In the genomic region with DNA sequence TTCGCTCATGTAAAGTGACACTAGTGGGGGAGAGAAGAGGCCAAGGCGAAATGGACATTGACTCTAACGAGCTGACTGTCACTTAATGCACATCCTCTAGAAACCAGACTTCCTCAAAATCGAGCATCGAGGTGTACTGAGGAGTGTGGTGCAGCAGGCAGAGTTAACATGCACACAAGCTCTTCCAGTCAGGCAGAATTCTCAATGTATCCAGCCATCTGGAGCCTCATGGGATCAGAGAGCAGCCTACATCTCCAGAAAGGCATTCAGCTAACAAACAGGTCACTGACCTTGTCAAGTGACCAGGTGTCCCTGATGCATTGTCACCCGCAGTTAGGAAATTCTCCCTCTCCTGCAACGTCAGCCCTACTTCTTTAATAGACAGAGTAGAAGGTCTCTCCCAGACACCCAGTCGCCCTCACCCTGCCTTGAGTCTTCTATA, we compare ENCODE assay signal across 19 cellular contexts.
DNase-seq lines count a peak whose midpoint lies in the region; ATAC-seq and FAIRE-seq lines count a peak whose summit lies in the region.
"Had no signal": no experiment of that assay in that cellular context is flagged by ENCODE, and none has a peak within 500 bp of the region (broad histone marks: within the 10 kb centered on the region; RNA-seq: fewer than 3 reads in every experiment).

No MANE protein-coding gene starts in this region.

- no peaks in the 10 kb centered on the region for H3K9me3 ChIP-seq in BLaER1
- H3K9me3 ChIP-seq in HAP-1: no peaks in the 10 kb centered on the region
- H3K9me3 ChIP-seq: body of pancreas, MG63, thoracic aorta had no signal

- ATAC-seq in HG02678 (IDR thresholded peaks at IDR 0.05; ENCODE audit: unreplicated experiment): no peak
- ATAC-seq: body of pancreas, HCT116 had no signal

- H3K4me3 ChIP-seq in BLaER1: no peak overlapping the region
- no peak overlapping the region for H3K4me3 ChIP-seq in HAP-1
- H3K4me3 ChIP-seq: body of pancreas, MG63, SK-N-MC, thoracic aorta had no signal

- H3K27ac ChIP-seq in BLaER1: no peak overlapping the region
- H3K27ac ChIP-seq: body of pancreas, SK-N-MC, thoracic aorta had no signal

- no peak overlapping the region for H3K9ac ChIP-seq in BLaER1

- no peak for FAIRE-seq in GM19239 (lab: Jason Lieb, UNC)
- FAIRE-seq: kidney, TTC549 had no signal

- H3K27me3 ChIP-seq in BLaER1 (no peaks in the 10 kb centered on the region), HAP-1 (ENCODE audit: low read depth) (peaks cover 6% of the 10 kb centered on the region)
- H3K27me3 ChIP-seq: body of pancreas, MG63 had no signal

- H3K4me1 ChIP-seq in BLaER1 (peaks cover 24% of the 10 kb centered on the region), HAP-1 (no peaks in the 10 kb centered on the region)

- peaks cover 25% of the 10 kb centered on the region; the same call in 1 of the 2 replicates for H4K20me1 ChIP-seq in BLaER1

- peak overlapping the region; percentile 76 for H3K4me2 ChIP-seq in BLaER1

- in situ Hi-C loops in G401 (cut with HindIII; ENCODE audit: low sequenced_read_pairs): no loop called here
- in situ Hi-C loops in HAP-1 (cut with MboI; ENCODE audit: low sequenced_read_pairs): loop anchor here (25.0 kb wide), 1 partner anchor 203 kb away; no protein-coding TSS in a partner anchor

- no peaks in the 10 kb centered on the region for H3K36me3 ChIP-seq in BLaER1
- H3K36me3 ChIP-seq in HAP-1 (replicated peaks): no peaks in the 10 kb centered on the region
- H3K36me3 ChIP-seq: MG63, thoracic aorta had no signal

- peak; percentile 78 for DNase-seq in G401 (ENCODE audit: low spot score)
- peak; percentile 54 for DNase-seq in NOMO-1 treated with DMSO at 0.1 percent for 48 hours (lab: John Stamatoyannopoulos, UW; ENCODE audit: unreplicated experiment)
- peak; percentile 71 for DNase-seq in left kidney (ENCODE audit: low read depth, low spot score)
- DNase-seq in GM19239 (ENCODE audit: insufficient read length, low spot score): no peak
- no peak for DNase-seq in HAP-1 (ENCODE audit: low spot score in 2 of 2)
- no peak for DNase-seq in OCI-M1 (lab: John Stamatoyannopoulos, UW)
- DNase-seq: activated CD4-positive, alpha-beta T cell treated with anti-CD3 and anti-CD28 coated beads, Interleukin-2, amount 10 ng/mL, durations not matched to agents 7 days and 5 days; body of pancreas; COR-L47; kidney; MG63; NCI-H2227 treated with DMSO at 0.1 percent for 48 hours; stimulated activated CD4-positive, alpha-beta T cell treated with anti-CD3 and anti-CD28 coated beads, Interleukin-2, amount 100 ng/mL, for 24 hours had no signal

Comparison
In these comparisons a context has a peak if more than half of its experiments do, and no peak if none do; other contexts are left out.
1. DNase-seq: peak in G401 (single experiment), NOMO-1 treated with DMSO at 0.1 percent for 48 hours (single experiment) and left kidney (single experiment); none in GM19239 (single experiment), HAP-1 (0 of 2) and OCI-M1 (single experiment).